ENCODE assay signal across 32 cellular contexts in genomic region chr6:43091592-43091991, GRCh38. TPM values are rescaled to one million over a fixed set of nuclear protein-coding genes. Genes with fewer than 3 reads are reported as not detected.
DNase-seq lines count a peak whose midpoint lies in the region; ATAC-seq, FAIRE-seq and TF ChIP-seq lines count a peak whose summit lies in the region.
"Had no signal": no experiment of that assay in that cellular context is flagged by ENCODE, and none has a peak within 500 bp of the region (broad histone marks: within the 10 kb centered on the region; RNA-seq: fewer than 3 reads in every experiment).

No MANE protein-coding gene starts in this region.

- H3K27me3 ChIP-seq in PC-9 (ENCODE audit: insufficient read depth, low read depth) (no peaks in the 10 kb centered on the region), endothelial cell of umbilical vein (ENCODE audit: control insufficient read depth in 2 of 2, insufficient read depth in 2 of 2, low read length in 2 of 2) (no peaks in the 10 kb centered on the region), osteoblast (ENCODE audit: insufficient read depth, low read length) (no peaks in the 10 kb centered on the region), right lobe of liver (no peaks in the 10 kb centered on the region)
- H3K27me3 ChIP-seq: sigmoid colon, tibial artery had no signal

- BruUV-seq in PC-9 (replicated peaks; lab: Mats Ljungman, UMichigan) (no TSS peak), endothelial cell of umbilical vein (replicated peaks; lab: Mats Ljungman, UMichigan) (no TSS peak)

- H3K27ac ChIP-seq in PC-9 (no peak overlapping the region), endothelial cell of umbilical vein (ENCODE audit: insufficient read depth, low read depth, low read length) (no peak overlapping the region), osteoblast (ENCODE audit: low read depth, low read length) (no peak overlapping the region), right lobe of liver (no peak overlapping the region)
- H3K27ac ChIP-seq: A549, left ventricle myocardium inferior, sigmoid colon, tibial artery, WERI-Rb-1 had no signal

- H3K79me2 ChIP-seq in PC-9 (ENCODE audit: low read depth) (peaks cover 77% of the 10 kb centered on the region), endothelial cell of umbilical vein (ENCODE audit: control insufficient read depth, insufficient read depth, low read length) (no peaks in the 10 kb centered on the region), osteoblast (ENCODE audit: insufficient read depth, low read length) (peaks cover 82% of the 10 kb centered on the region)

- dilution Hi-C loops in endothelial cell of umbilical vein (cut with MboI; ENCODE audit: extremely low pct_ligation_motif_present, low sequenced_read_pairs) = no loop called here

- DNase-seq in EH (ENCODE audit: low read depth) (peak; percentile 33), PC-9 (no peak), endothelial cell of umbilical vein (ENCODE audit: low read depth, low spot score) (no peak), osteoblast (ENCODE audit: insufficient read length, low spot score, missing footprints) (peak; percentile 57), right lobe of liver (no peak), NK-92 (lab: John Stamatoyannopoulos, UW; ENCODE audit: unreplicated experiment) (no peak)
- no peak for DNase-seq in activated T-cell treated with anti-CD3 and anti-CD28 coated beads, Interleukin-2, amount 50 U/mL, for 48 hours
- DNase-seq: activated CD4-positive, alpha-beta T cell treated with anti-CD3 and anti-CD28 coated beads for 48 hours; activated T-cell treated with anti-CD3 and anti-CD28 coated beads for 4 hours; CD4-positive, CD25-positive, alpha-beta regulatory T cell; cortex of kidney; effector memory CD4-positive, alpha-beta T cell; left ventricle myocardium inferior; midbrain; naive B cell; NCI-H1417; NCI-H2029; NCI-H510A treated with DMSO at 0.1 percent for 48 hours; nucleus accumbens; Right ventricle myocardium superior; sigmoid colon; stimulated activated CD4-positive, alpha-beta T cell treated with anti-CD3 and anti-CD28 coated beads, Interleukin-4, amount 100 ng/mL, for 24 hours; tibial artery; WERI-Rb-1 had no signal

- no peak overlapping the region for H3K9ac ChIP-seq in endothelial cell of umbilical vein (replicated peaks; ENCODE audit: extremely low read depth, insufficient read depth, low read length)

- POLR2A ChIA-PET in PC-9 (lab: Charles Lee; ENCODE audit: unreplicated experiment) (interaction anchor here (0.6 kb wide), 1 partner anchor 79 kb away, joined by 3 read pairs; no protein-coding TSS in a partner anchor), endothelial cell of umbilical vein (lab: Charles Lee) (no interaction called here)

- ATAC-seq in HG02970 (IDR thresholded peaks at IDR 0.05; ENCODE audit: low FRiP score, unreplicated experiment) (no peak), right lobe of liver (no peak)
- ATAC-seq: A549; activated naive CD4-positive, alpha-beta T cell treated with anti-CD3 and anti-CD28 coated beads, Interleukin-2, amount 50 U/mL, for 72 hours; K562 had no signal

- no peak overlapping the region for H3K4me3 ChIP-seq in PC-9
- H3K4me3 ChIP-seq in endothelial cell of umbilical vein (replicated peaks in 1 of 3; ENCODE audit: insufficient read depth in 1 of 3, low read depth in 1 of 3, low read length in 3 of 3) = no peak overlapping the region
- no peak overlapping the region for H3K4me3 ChIP-seq in osteoblast (ENCODE audit: insufficient read depth, low read length)
- H3K4me3 ChIP-seq in right lobe of liver = no peak overlapping the region
- H3K4me3 ChIP-seq: A549, K562, left ventricle myocardium inferior, prostate gland, sigmoid colon, tibial artery had no signal

- H4K20me1 ChIP-seq in PC-9 (ENCODE audit: insufficient read depth) = no peaks in the 10 kb centered on the region
- no peaks in the 10 kb centered on the region for H4K20me1 ChIP-seq in endothelial cell of umbilical vein (replicated peaks; ENCODE audit: control insufficient read depth, extremely low read depth, insufficient read depth, low read length)
- H4K20me1 ChIP-seq in osteoblast (ENCODE audit: insufficient read depth, low read length) = peaks cover 41% of the 10 kb centered on the region

- H3K4me2 ChIP-seq in PC-9 = peak overlapping the region; percentile 52; the same call in 1 of the 2 replicates
- H3K4me2 ChIP-seq in endothelial cell of umbilical vein (ENCODE audit: insufficient read depth, low read length) = peak overlapping the region; percentile 57
- no peak overlapping the region for H3K4me2 ChIP-seq in osteoblast (ENCODE audit: insufficient read depth, low read length)
- H3K4me2 ChIP-seq: A549 had no signal

- H2AFZ ChIP-seq in PC-9 = no peak overlapping the region
- H2AFZ ChIP-seq in endothelial cell of umbilical vein (ENCODE audit: low read depth, low read length) = no peak overlapping the region
- no peak overlapping the region for H2AFZ ChIP-seq in osteoblast (ENCODE audit: low read length)

- peaks cover 34% of the 10 kb centered on the region for H3F3A ChIP-seq in PC-9 (ENCODE audit: insufficient read depth, low read depth)

- H3K4me1 ChIP-seq in PC-9 (replicated peaks; ENCODE audit: insufficient read depth) (peaks cover 60% of the 10 kb centered on the region), endothelial cell of umbilical vein (ENCODE audit: control insufficient read depth, extremely low read depth, insufficient read depth, low read length) (peaks cover 11% of the 10 kb centered on the region), osteoblast (ENCODE audit: insufficient read depth, low read length) (peaks cover 42% of the 10 kb centered on the region), right lobe of liver (no peaks in the 10 kb centered on the region)
- H3K4me1 ChIP-seq: A549 had no signal

- H3K9me2 ChIP-seq in PC-9 (ENCODE audit: insufficient read depth) = no peaks in the 10 kb centered on the region

- 81% methylated on average over 6 of the region's 6 CpGs for WGBS in right lobe of liver (ENCODE audit: insufficient coverage, low coverage, low lambda C conversion rate, missing lambda C conversion rate)

- no peak for FAIRE-seq in endothelial cell of umbilical vein (lab: Jason Lieb, UNC)
- FAIRE-seq: A549, GM18507, H1, islet of Langerhans, K562 had no signal

- CTCF ChIA-PET in PC-9 (lab: Charles Lee) (no interaction called here), endothelial cell of umbilical vein (lab: Charles Lee) (interaction anchor here (1.4 kb wide), 1 partner anchor 52 kb away, joined by 5 read pairs; no protein-coding TSS in a partner anchor)

- H3K9me1 ChIP-seq in endothelial cell of umbilical vein (replicated peaks; ENCODE audit: control insufficient read depth, extremely low read depth, insufficient read depth, low read length) = no peaks in the 10 kb centered on the region

- intact Hi-C loops in PC-9 (cut with micrococcal nuclease; ENCODE audit: unreplicated experiment) (no loop called here), endothelial cell of umbilical vein (cut with micrococcal nuclease) (loop anchor here (5.0 kb wide), 1 partner anchor 1084 kb away; no protein-coding TSS in a partner anchor), right lobe of liver (cut with DNase I) (no loop called here)

- no peaks in the 10 kb centered on the region for H3K9me3 ChIP-seq in PC-9 (ENCODE audit: insufficient read depth, low read depth)
- no peaks in the 10 kb centered on the region for H3K9me3 ChIP-seq in endothelial cell of umbilical vein (replicated peaks; ENCODE audit: control insufficient read depth, insufficient read depth, low read length)
- no peaks in the 10 kb centered on the region for H3K9me3 ChIP-seq in osteoblast (ENCODE audit: low read depth, low read length)
- H3K9me3 ChIP-seq in right lobe of liver = no peaks in the 10 kb centered on the region
- H3K9me3 ChIP-seq: A549, left ventricle myocardium inferior, prostate gland, sigmoid colon, tibial artery had no signal

- H3K36me3 ChIP-seq in PC-9 (ENCODE audit: low read depth) (no peaks in the 10 kb centered on the region), endothelial cell of umbilical vein (ENCODE audit: control insufficient read depth in 2 of 2, extremely low read depth in 1 of 2, insufficient read depth in 2 of 2, low read length in 2 of 2) (no peaks in the 10 kb centered on the region), osteoblast (ENCODE audit: insufficient read depth, low read length) (no peaks in the 10 kb centered on the region), right lobe of liver (no peaks in the 10 kb centered on the region)
- H3K36me3 ChIP-seq: left ventricle myocardium inferior, prostate gland, sigmoid colon, tibial artery had no signal

- TF ChIP-seq CTCF in PC-9 (conservative IDR thresholded peaks at IDR 0.05) = no peak
- no peak for TF ChIP-seq CTCF in endothelial cell of umbilical vein (IDR thresholded peaks at IDR 0.05; ENCODE audit: extremely low read depth in 1 of 2, insufficient read depth in 1 of 2, low read depth in 1 of 2, low read length in 2 of 2)
- no peak for TF ChIP-seq CTCF in osteoblast (IDR thresholded peaks at IDR 0.05; ENCODE audit: extremely low read depth, low read depth, low read length)
- no peak for TF ChIP-seq CTCF in right lobe of liver (IDR thresholded peaks at IDR 0.05)

- no peak for TF ChIP-seq POLR2A in endothelial cell of umbilical vein (IDR thresholded peaks at IDR 0.05; ENCODE audit: low read depth, low read length)
- TF ChIP-seq POLR2A in right lobe of liver (IDR thresholded peaks at IDR 0.05) = no peak

RNA-seq across cellular contexts. Expression of gene PTK7, which starts 15.5 kb away (rescaled TPM):
- total RNA-seq in PC-9 (2021) (106 and 110 TPM in 2 replicates), endothelial cell of umbilical vein (65.3 and 65.6 TPM in 2 replicates), osteoblast (183 and 190 TPM in 2 replicates), right lobe of liver (1 to 10 TPM in 3 of 6 experiments, under 1 TPM in 3; 0.55 to 1.8 (median 0.99) TPM)
- 41.9 and 44.6 TPM in 2 replicates for polyA plus RNA-seq in endothelial cell of umbilical vein
- polyA plus RNA-seq in endothelial cell of umbilical vein (2011; cell fraction: cytosol; rRNA removed) = 32.6 and 39.7 TPM in 2 replicates
- 74.4 and 87.1 TPM in 2 replicates for polyA plus RNA-seq in endothelial cell of umbilical vein (2011; cell fraction: nucleus; rRNA removed)
- 37.1 and 52.6 TPM in 2 replicates for polyA plus RNA-seq in endothelial cell of umbilical vein (2012)
- 63.3 and 69.4 TPM in 2 replicates for polyA minus RNA-seq in endothelial cell of umbilical vein
- polyA minus RNA-seq in endothelial cell of umbilical vein (2011; cell fraction: cytosol; rRNA and poly(A)+ RNA removed) = not detected
- polyA minus RNA-seq in endothelial cell of umbilical vein (2011; cell fraction: nucleus; rRNA and poly(A)+ RNA removed) = 28.8 and 32.0 TPM in 2 replicates

RNA-seq across cellular contexts. Expression of gene KLC4, which starts 32.2 kb away (rescaled TPM):
- total RNA-seq in PC-9 (2021) (46.2 and 46.7 TPM in 2 replicates), endothelial cell of umbilical vein (26.8 and 26.9 TPM in 2 replicates), osteoblast (17.7 and 20.3 TPM in 2 replicates), right lobe of liver (100 to 1,000 TPM in 1 of 6 experiments, 10 to 100 TPM in 5; 45.8 to 134 (median 65.0) TPM)
- 17.4 and 17.7 TPM in 2 replicates for polyA plus RNA-seq in endothelial cell of umbilical vein
- 11.1 and 13.5 TPM in 2 replicates for polyA plus RNA-seq in endothelial cell of umbilical vein (2011; cell fraction: cytosol; rRNA removed)
- 72.9 and 87.6 TPM in 2 replicates for polyA plus RNA-seq in endothelial cell of umbilical vein (2011; cell fraction: nucleus; rRNA removed)
- polyA plus RNA-seq in endothelial cell of umbilical vein (2012) = 10.5 and 11.6 TPM in 2 replicates
- polyA minus RNA-seq in endothelial cell of umbilical vein = 19.6 and 21.7 TPM in 2 replicates
- polyA minus RNA-seq in endothelial cell of umbilical vein (2011; cell fraction: cytosol; rRNA and poly(A)+ RNA removed) = 2.6 TPM
- polyA minus RNA-seq in endothelial cell of umbilical vein (2011; cell fraction: nucleus; rRNA and poly(A)+ RNA removed) = 22.6 and 27.6 TPM in 2 replicates

RNA-seq across cellular contexts. Expression of gene MRPL2, which starts 32.4 kb away (rescaled TPM):
- 86.2 and 110 TPM in 2 replicates for total RNA-seq in PC-9 (2021)
- 59.7 and 63.6 TPM in 2 replicates for total RNA-seq in endothelial cell of umbilical vein
- polyA plus RNA-seq in endothelial cell of umbilical vein = 37.6 and 43.1 TPM in 2 replicates
- polyA plus RNA-seq in endothelial cell of umbilical vein (2011; cell fraction: cytosol; rRNA removed) = 25.3 and 31.9 TPM in 2 replicates
- 30.7 and 32.7 TPM in 2 replicates for polyA plus RNA-seq in endothelial cell of umbilical vein (2011; cell fraction: nucleus; rRNA removed)
- polyA plus RNA-seq in endothelial cell of umbilical vein (2012) = 52.2 and 62.8 TPM in 2 replicates
- polyA minus RNA-seq in endothelial cell of umbilical vein = 21.9 and 22.7 TPM in 2 replicates
- 46.4 TPM for polyA minus RNA-seq in endothelial cell of umbilical vein (2011; cell fraction: cytosol; rRNA and poly(A)+ RNA removed)
- 7.6 and 10.0 TPM in 2 replicates for polyA minus RNA-seq in endothelial cell of umbilical vein (2011; cell fraction: nucleus; rRNA and poly(A)+ RNA removed)
- 16.2 and 20.6 TPM in 2 replicates for total RNA-seq in osteoblast
- total RNA-seq in right lobe of liver = 10 to 100 TPM; 41.6 to 63.1 (median 60.4) TPM

RNA-seq across cellular contexts. Expression of gene CUL7, which starts 37.9 kb away (rescaled TPM):
- 22.8 and 32.4 TPM in 2 replicates for total RNA-seq in PC-9 (2021)
- total RNA-seq in endothelial cell of umbilical vein = 29.4 and 29.7 TPM in 2 replicates
- polyA plus RNA-seq in endothelial cell of umbilical vein = 33.7 and 35.4 TPM in 2 replicates
- polyA plus RNA-seq in endothelial cell of umbilical vein (2011; cell fraction: cytosol; rRNA removed) = 20.1 and 24.1 TPM in 2 replicates
- polyA plus RNA-seq in endothelial cell of umbilical vein (2011; cell fraction: nucleus; rRNA removed) = 84.7 and 101 TPM in 2 replicates
- polyA plus RNA-seq in endothelial cell of umbilical vein (2012) = 18.2 and 25.1 TPM in 2 replicates
- 47.5 and 57.7 TPM in 2 replicates for polyA minus RNA-seq in endothelial cell of umbilical vein
- 4.8 TPM for polyA minus RNA-seq in endothelial cell of umbilical vein (2011; cell fraction: cytosol; rRNA and poly(A)+ RNA removed)
- polyA minus RNA-seq in endothelial cell of umbilical vein (2011; cell fraction: nucleus; rRNA and poly(A)+ RNA removed) = 21.7 and 28.9 TPM in 2 replicates
- total RNA-seq in osteoblast = 46.9 and 48.5 TPM in 2 replicates
- 10 to 100 TPM in 1 of 6 experiments, 1 to 10 TPM in 5; 6.5 to 12.7 (median 8.8) TPM for total RNA-seq in right lobe of liver

Comparison
In these comparisons a context has a peak if more than half of its experiments do, and no peak if none do; other contexts are left out.
1. DNase-seq: peak in EH (single experiment) and osteoblast (single experiment); none in PC-9 (0 of 2), endothelial cell of umbilical vein (single experiment), right lobe of liver (0 of 3), activated T-cell treated with anti-CD3 and anti-CD28 coated beads, Interleukin-2, amount 50 U/mL, for 48 hours (0 of 2) and NK-92 (single experiment).
2. RNA of gene PTK7, which starts 15.5 kb away (total RNA-seq): 183 to 190 TPM in osteoblast, 106 to 110 TPM in PC-9 and 65.3 to 65.6 TPM in endothelial cell of umbilical vein; 0.55 to 1.8 TPM in right lobe of liver; every median in the first group is over 10 times any median in the second.